In the genomic region with DNA sequence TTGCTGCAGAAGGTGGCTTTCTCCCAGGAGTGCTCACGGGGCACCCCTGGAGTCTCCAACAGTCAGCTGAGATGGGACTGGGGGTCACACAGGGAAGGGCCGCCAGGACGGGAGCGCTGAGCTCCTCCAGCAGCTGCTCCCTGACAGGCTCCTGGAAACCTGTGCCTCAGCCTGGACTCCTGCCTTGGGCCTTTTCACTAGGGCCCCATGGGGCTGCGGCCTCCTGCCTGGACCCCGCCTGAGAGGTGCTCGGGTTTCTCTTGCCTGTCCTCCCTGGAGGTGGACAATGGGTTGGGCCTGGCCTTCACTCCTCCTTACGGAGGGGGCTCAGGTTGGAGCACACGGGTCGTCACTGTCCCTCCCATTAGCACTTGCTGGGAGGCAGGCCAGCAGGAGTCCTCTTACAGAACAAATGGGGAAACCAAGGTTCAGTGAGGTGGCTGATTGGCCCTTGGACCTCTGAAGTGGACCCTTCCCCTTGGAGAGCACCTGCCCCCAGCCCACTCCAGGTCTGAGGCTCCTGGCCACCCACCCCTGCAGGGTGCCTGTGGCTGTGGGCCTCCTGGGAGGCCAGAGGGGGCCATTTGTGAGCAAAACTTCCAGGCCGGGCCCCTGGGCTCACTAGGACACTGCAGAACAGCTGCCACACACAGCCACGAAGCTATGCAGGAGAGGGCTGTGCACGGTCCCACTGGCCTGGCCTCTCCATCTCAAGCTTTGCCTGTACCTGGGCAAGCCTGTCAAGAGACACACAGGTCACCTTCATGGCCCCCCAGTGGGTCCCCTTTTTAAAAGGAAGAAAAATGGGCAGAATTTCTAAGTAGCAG, we compare ENCODE assay signal across 18 cellular contexts. TPM values are rescaled to one million over a fixed set of nuclear protein-coding genes. Genes with fewer than 3 reads are reported as not detected.
DNase-seq lines count a peak whose midpoint lies in the region; ATAC-seq, FAIRE-seq and TF ChIP-seq lines count a peak whose summit lies in the region.
"Had no signal": no experiment of that assay in that cellular context is flagged by ENCODE, and none has a peak within 500 bp of the region (broad histone marks: within the 10 kb centered on the region; RNA-seq: fewer than 3 reads in every experiment).

No MANE protein-coding gene starts in this region.

- H3K4me1 Mint-ChIP-seq in MCF 10A (ENCODE audit: insufficient read depth, unreplicated experiment), result peaks cover 5% of the 10 kb centered on the region
- H3K4me1 Mint-ChIP-seq: CD14-positive monocyte had no signal

- peaks cover 5% of the 10 kb centered on the region for H3K36me3 Mint-ChIP-seq in MCF 10A (ENCODE audit: insufficient read depth, unreplicated experiment)
- H3K36me3 Mint-ChIP-seq: CD14-positive monocyte had no signal

- CTCF ChIA-PET in MCF 10A (lab: Yijun Ruan, JAX), result no interaction called here
- CTCF ChIA-PET in K562 (lab: Yijun Ruan, JAX; ENCODE audit: low intra/inter-chr PET ratio), result no interaction called here

- TF ChIP-seq CTCF in breast epithelium (IDR thresholded peaks at IDR 0.05) (no peak), MCF 10A (IDR thresholded peaks at IDR 0.05; ENCODE audit: unreplicated experiment) (no peak), K562 (IDR thresholded peaks at IDR 0.05 in 2 of 3, conservative IDR thresholded peaks at IDR 0.05 in 1 of 3; ENCODE audit: insufficient read depth in 2 of 3, low read depth in 1 of 3, low read length in 3 of 3) (no peak), lower leg skin (IDR thresholded peaks at IDR 0.05) (no peak), stomach (IDR thresholded peaks at IDR 0.05) (no peak)

- BruUV-seq in MCF 10A (replicated peaks; lab: Mats Ljungman, UMichigan) (no TSS peak), K562 (replicated peaks; lab: Mats Ljungman, UMichigan) (no TSS peak)

- no peak overlapping the region for H2AFZ ChIP-seq in K562 (ENCODE audit: low read depth, low read length)

- H3K9me3 ChIP-seq in breast epithelium (no peaks in the 10 kb centered on the region), K562 (replicated peaks; ENCODE audit: control insufficient read depth, insufficient read depth, low read depth, low read length) (no peaks in the 10 kb centered on the region), stomach (no peaks in the 10 kb centered on the region)

- H3K36me3 ChIP-seq in breast epithelium (no peaks in the 10 kb centered on the region), K562 (ENCODE audit: control insufficient read depth, insufficient read depth, low read length) (no peaks in the 10 kb centered on the region), stomach (no peaks in the 10 kb centered on the region)

- TF ChIP-seq EP300 in K562 (IDR thresholded peaks at IDR 0.05; ENCODE audit: low read length) (no peak), stomach (IDR thresholded peaks at IDR 0.05) (no peak)

- H3K79me2 ChIP-seq in K562 (ENCODE audit: control insufficient read depth, insufficient read depth, low read length), result no peaks in the 10 kb centered on the region

- H3K27ac ChIP-seq in breast epithelium (no peak overlapping the region), K562 (ENCODE audit: extremely low read depth, low read depth, low read length) (no peak overlapping the region), stomach (no peak overlapping the region)

- DNase-seq in breast epithelium (ENCODE audit: low spot score in 2 of 2) (peak; percentile 13 to 35), MCF 10A (ENCODE audit: unreplicated experiment) (no peak), K562 (ENCODE audit: extremely low read depth in 1 of 4, low spot score in 3 of 4) (no peak), lower leg skin (ENCODE audit: low spot score in 2 of 2) (peak; percentile 2 to 80), stomach (peak; percentile 15), DMS 273 treated with DMSO at 0.1 percent for 48 hours (lab: John Stamatoyannopoulos, UW) (no peak)
- no peak for DNase-seq in stimulated activated CD4-positive, alpha-beta T cell treated with anti-CD3 and anti-CD28 coated beads, Interleukin-2, amount 100 ng/mL, for 48 hours
- DNase-seq: ACHN, AML-193, COR-L47, DMS53, KG1, NCI-H1436 treated with DMSO at 0.1 percent for 48 hours, NCI-H510A treated with DMSO at 0.1 percent for 48 hours, PC-3 had no signal

- H3K9me1 ChIP-seq in K562 (ENCODE audit: control insufficient read depth, insufficient read depth, low read length), result no peaks in the 10 kb centered on the region

- no peak for TF ChIP-seq RAD21 in K562 (CRISPR knock-in tag; conservative IDR thresholded peaks at IDR 0.05 in 1 of 2, IDR thresholded peaks at IDR 0.05 in 1 of 2)

- no peak overlapping the region for H3K4me3 Mint-ChIP-seq in MCF 10A (ENCODE audit: unreplicated experiment)
- H3K4me3 Mint-ChIP-seq: CD14-positive monocyte had no signal

- H3K9me3 Mint-ChIP-seq in MCF 10A (ENCODE audit: unreplicated experiment), result no peaks in the 10 kb centered on the region

- 0 out of 2 replicates have a peak, but pooled peaks cover 3% of the 10 kb centered on the region for H4K20me1 ChIP-seq in K562 (replicated peaks; ENCODE audit: control insufficient read depth, insufficient read depth, low read length)

- H3K9ac ChIP-seq in K562 (ENCODE audit: insufficient read depth in 1 of 2, low read depth in 2 of 2, low read length in 2 of 2), result peak overlapping the region in 1 of 2 experiments; percentile 13; a peak in 1 of 4 replicates

- intact Hi-C loops in breast epithelium (cut with DNase I; ENCODE audit: low total_unique reads), result no loop called here
- intact Hi-C loops in MCF 10A (cut with micrococcal nuclease), result no loop called here
- intact Hi-C loops in K562 (cut with micrococcal nuclease), result no loop called here
- intact Hi-C loops in lower leg skin (cut with DNase I; ENCODE audit: low total_unique reads), result no loop called here
- intact Hi-C loops in stomach (cut with DNase I; ENCODE audit: low total_unique reads), result no loop called here

- POLR2A ChIA-PET in MCF 10A (lab: Yijun Ruan, JAX), result interaction anchor here (0.9 kb wide), 1 partner anchor 1717 kb away, joined by 3 read pairs; no protein-coding TSS in a partner anchor
- POLR2A ChIA-PET in K562 (lab: Yijun Ruan, JAX), result interaction anchor here (0.5 to 0.9 kb wide), 3 partner anchors 11 to 26 kb away, joined by 3 read pairs; no protein-coding TSS in a partner anchor

- 11% methylated on average over 12 of the region's 13 CpGs for WGBS in K562 (ENCODE audit: insufficient coverage, low coverage, missing lambda C conversion rate)
- 87 to 91% methylated on average over 13 of the region's 13 CpGs for WGBS in lower leg skin, 2 donors
- 87 to 95% (median 93%) methylated on average over 3 to 13 of the region's 13 CpGs for WGBS in stomach, 5 donors

- TF ChIP-seq POLR2A in breast epithelium (IDR thresholded peaks at IDR 0.05) (no peak), K562 (conservative IDR thresholded peaks at IDR 0.05) (no peak), lower leg skin (IDR thresholded peaks at IDR 0.05) (no peak), stomach (IDR thresholded peaks at IDR 0.05) (no peak)

- in situ Hi-C loops in K562 (cut with MboI), result no loop called here

- H3K27ac Mint-ChIP-seq in MCF 10A (ENCODE audit: low read depth, unreplicated experiment), result no peak overlapping the region
- H3K27ac Mint-ChIP-seq: CD14-positive monocyte had no signal

- no peak overlapping the region for H3K4me2 ChIP-seq in K562 (ENCODE audit: insufficient read depth, low read length)

- H3K27me3 Mint-ChIP-seq in MCF 10A (ENCODE audit: insufficient read depth, unreplicated experiment), result peaks cover 15% of the 10 kb centered on the region

- H3K4me1 ChIP-seq in breast epithelium (no peaks in the 10 kb centered on the region), K562 (replicated peaks in 1 of 2; ENCODE audit: control insufficient read depth in 2 of 2, insufficient read depth in 2 of 2, low read length in 2 of 2) (peaks cover 0 to 8% of the 10 kb centered on the region in 2 experiments; a peak in 1 of 5 replicates), stomach (no peaks in the 10 kb centered on the region)

- H3K4me3 ChIP-seq in breast epithelium (no peak overlapping the region), K562 (no peak overlapping the region), lower leg skin (ENCODE audit: low read depth, poor library complexity, severe bottlenecking) (no peak overlapping the region), stomach (no peak overlapping the region)

- no peak for FAIRE-seq in K562 (lab: Jason Lieb, UNC)

- ATAC-seq in K562 (peak; percentile 19), HG03039 (IDR thresholded peaks at IDR 0.05; ENCODE audit: unreplicated experiment) (no peak)
- ATAC-seq: HCT116, PC-3 had no signal

- H3K27me3 ChIP-seq in breast epithelium (peaks cover 0 to 5% of the 10 kb centered on the region in 2 donors), K562 (ENCODE audit: control insufficient read depth in 2 of 2, insufficient read depth in 2 of 2, low read length in 2 of 2) (peaks cover 38 to 71% of the 10 kb centered on the region in 2 experiments), stomach (no peaks in the 10 kb centered on the region)

TF ChIP-seq in K562, 482 proteins besides CTCF, POLR2A, EP300 and RAD21 (continues in another document):
- TF ChIP-seq PTTG1 (tag; IDR thresholded peaks at IDR 0.05; ENCODE audit: low read depth) (no peak), SMARCC2 (IDR thresholded peaks at IDR 0.05; ENCODE audit: low read depth) (no peak), NFRKB (IDR thresholded peaks at IDR 0.05; ENCODE audit: low read depth) (no peak)

RNA-seq across cellular contexts. Expression of a gene that starts 57.1 kb away (rescaled TPM):
- 10 to 100 TPM; 39.8 to 68.8 (median 60.3) TPM for total RNA-seq in breast epithelium
- 321 and 341 TPM in 2 replicates for total RNA-seq in MCF 10A (2022)
- total RNA-seq in K562 (2011; cell fraction: chromatin; rRNA removed; ENCODE audit: low replicate concordance), result 99.9 and 124 TPM in 2 replicates
- 80.3 and 83.7 TPM in 2 replicates for total RNA-seq in K562 (2011; cell fraction: nucleolus; rRNA removed)
- 115 and 142 TPM in 2 replicates for total RNA-seq in K562 (2011; cell fraction: nucleoplasm; rRNA removed)
- 392 and 447 TPM in 2 replicates for total RNA-seq in K562 (2014; rRNA removed)
- 525 and 551 TPM in 2 replicates for total RNA-seq in K562 (2014; rRNA removed; fragmentation: Illumina TruSeq; extraction: Trizol)
- 512 and 539 TPM in 2 replicates for total RNA-seq in K562 (2015; rRNA removed; fragmentation: Illumina TruSeq; extraction: Trizol)
- 379 and 398 TPM in 2 replicates for total RNA-seq in K562 (2021)
- polyA plus RNA-seq in K562 (2011; rRNA removed), result 368 and 563 TPM in 2 replicates
- 282 and 395 TPM in 2 replicates for polyA plus RNA-seq in K562 (2011; cell fraction: cytosol; rRNA removed)
- polyA plus RNA-seq in K562 (2011; cell fraction: nucleus; rRNA removed), result 190 and 232 TPM in 2 replicates
- polyA plus RNA-seq in K562 (2012), result 213 and 358 TPM in 2 replicates
- polyA plus RNA-seq in K562 (2014; fragmentation: Illumina TruSeq; extraction: Trizol), result 473 and 553 TPM in 2 replicates
- polyA plus RNA-seq in K562 (2014; fragmentation: Nextera tagmentation; extraction: Ambion mirVana), result 100 to 1,000 TPM; 142 to 169 TPM
- 457 and 488 TPM in 2 replicates for polyA plus RNA-seq in K562 (2014; rRNA removed)
- polyA minus RNA-seq in K562 (2011; rRNA and poly(A)+ RNA removed), result 600 and 763 TPM in 2 replicates
- 138 and 222 TPM in 2 replicates for polyA minus RNA-seq in K562 (2011; cell fraction: cytosol; rRNA and poly(A)+ RNA removed)
- polyA minus RNA-seq in K562 (2011; cell fraction: nucleus; rRNA and poly(A)+ RNA removed), result 41.1 and 78.2 TPM in 2 replicates
- total RNA-seq in lower leg skin, result 10 to 100 TPM; 11.5 to 19.7 (median 17.8) TPM
- total RNA-seq in stomach, result 100 to 1,000 TPM in 3 of 5 donors, 10 to 100 TPM in 2; 33.0 to 148 (median 113) TPM
- 10 to 100 TPM; 32.2 to 51.8 (median 36.2) TPM for polyA plus RNA-seq in stomach

Comparison
In these comparisons a context has a peak if more than half of its experiments do, and no peak if none do; other contexts are left out.
1. DNase-seq: peak in breast epithelium (2 of 2), lower leg skin (2 of 2) and stomach (single experiment); none in MCF 10A (single experiment), K562 (0 of 4), stimulated activated CD4-positive, alpha-beta T cell treated with anti-CD3 and anti-CD28 coated beads, Interleukin-2, amount 100 ng/mL, for 48 hours (0 of 2) and DMS 273 treated with DMSO at 0.1 percent for 48 hours (single experiment).